In the genomic region with DNA sequence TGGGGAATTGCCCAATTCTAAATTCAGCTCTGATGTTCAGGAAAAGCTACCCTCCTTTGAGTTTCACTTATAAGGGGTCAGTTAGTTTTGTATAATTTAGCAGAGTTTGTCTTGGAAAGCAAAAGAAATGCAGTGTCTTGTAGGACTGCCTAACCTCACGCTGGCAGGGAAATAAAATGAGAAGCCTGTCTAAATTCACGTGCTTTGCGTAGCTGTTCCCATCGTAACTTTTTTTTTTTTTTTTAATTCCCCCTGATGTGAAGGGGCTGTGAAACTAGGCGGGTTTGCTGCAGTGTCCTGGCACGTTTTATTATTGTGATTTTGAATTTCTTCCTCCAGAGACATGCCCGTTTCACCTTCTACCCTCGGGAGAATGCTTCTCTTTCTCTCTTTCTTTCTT, we compare ENCODE assay signal across 9 cellular contexts. TPM values are rescaled to one million over a fixed set of nuclear protein-coding genes. Genes with fewer than 3 reads are reported as not detected.
DNase-seq lines count a peak whose midpoint lies in the region; ATAC-seq and TF ChIP-seq lines count a peak whose summit lies in the region.
"Had no signal": no experiment of that assay in that cellular context is flagged by ENCODE, and none has a peak within 500 bp of the region (broad histone marks: within the 10 kb centered on the region; RNA-seq: fewer than 3 reads in every experiment).

No MANE protein-coding gene starts in this region.

- H3K9me3 ChIP-seq in SK-N-SH (no peaks in the 10 kb centered on the region), duodenal mucosa (ENCODE audit: control insufficient read depth in 1 of 2, low read length in 2 of 2) (no peaks in the 10 kb centered on the region), mucosa of rectum (ENCODE audit: control insufficient read depth in 2 of 2, low read length in 2 of 2) (no peaks in the 10 kb centered on the region), upper lobe of left lung (no peaks in the 10 kb centered on the region)

- peak overlapping the region; percentile 94 for H3K4me2 ChIP-seq in SK-N-SH

- H3K36me3 ChIP-seq in SK-N-SH (replicated peaks in 1 of 2; ENCODE audit: control insufficient read depth in 1 of 2, insufficient read depth in 2 of 2, low read length in 1 of 2) (peaks cover 19 to 34% of the 10 kb centered on the region in 2 experiments), duodenal mucosa (ENCODE audit: control insufficient read depth in 1 of 2, insufficient read depth in 2 of 2, low read length in 2 of 2) (no peaks in the 10 kb centered on the region), mucosa of rectum (ENCODE audit: control insufficient read depth in 2 of 2, insufficient read depth in 2 of 2, low read length in 2 of 2) (no peaks in the 10 kb centered on the region), upper lobe of left lung (peaks cover 0 to 24% (median 5%) of the 10 kb centered on the region in 4 donors)

- peaks cover 15% of the 10 kb centered on the region for H3F3A ChIP-seq in SK-N-SH (replicated peaks; ENCODE audit: insufficient read depth)

- peak overlapping the region; percentile 36; the same call in 1 of the 2 replicates for H2AFZ ChIP-seq in SK-N-SH (ENCODE audit: low read depth)

- TF ChIP-seq EP300 in SK-N-SH (IDR thresholded peaks at IDR 0.05; ENCODE audit: borderline replicate concordance in 1 of 2, low read depth in 1 of 2, low read length in 1 of 2) (no peak), upper lobe of left lung (IDR thresholded peaks at IDR 0.05) (no peak)

- H3K79me2 ChIP-seq in SK-N-SH (ENCODE audit: insufficient read depth), result peaks cover 68% of the 10 kb centered on the region

- H3K27me3 ChIP-seq in SK-N-SH (ENCODE audit: insufficient read depth), result no peaks in the 10 kb centered on the region
- H3K27me3 ChIP-seq in duodenal mucosa (ENCODE audit: control insufficient read depth in 1 of 2, insufficient read depth in 2 of 2, low read length in 2 of 2), result peaks cover 48 to 85% of the 10 kb centered on the region in 2 donors
- H3K27me3 ChIP-seq in mucosa of rectum (ENCODE audit: control insufficient read depth in 2 of 2, insufficient read depth in 2 of 2, low read length in 2 of 2), result peaks cover 19 to 25% of the 10 kb centered on the region in 2 donors
- peaks cover 0 to 14% (median 7%) of the 10 kb centered on the region in 4 donors for H3K27me3 ChIP-seq in upper lobe of left lung

- no peak for TF ChIP-seq RAD21 in SK-N-SH (IDR thresholded peaks at IDR 0.05; ENCODE audit: low read length)

- TF ChIP-seq CTCF in SK-N-SH (IDR thresholded peaks at IDR 0.05), result no peak
- no peak for TF ChIP-seq CTCF in upper lobe of left lung (IDR thresholded peaks at IDR 0.05)

- H3K4me3 ChIP-seq in SK-N-SH (ENCODE audit: low read depth in 2 of 2, low read length in 1 of 2), result peak overlapping the region; percentile 85 to 90
- peak overlapping the region; percentile 62 to 76 for H3K4me3 ChIP-seq in duodenal mucosa (ENCODE audit: low read depth in 1 of 2, low read length in 2 of 2)
- H3K4me3 ChIP-seq in mucosa of rectum (ENCODE audit: low read length in 2 of 2), result peak overlapping the region; percentile 41 to 72
- H3K4me3 ChIP-seq in upper lobe of left lung, result peak overlapping the region; percentile 51 to 61 (median 59)

- CTCF ChIA-PET in SK-N-SH (lab: Yijun Ruan, JAX), result interaction anchor here (1.1 to 4.1 kb wide), 7 partner anchors 9 to 1214 kb away, joined by 3 to 25 read pairs (median 4); no protein-coding TSS in a partner anchor

- no peak for DNase-seq in SK-N-SH
- DNase-seq in upper lobe of left lung, result no peak
- no peak for DNase-seq in SK-N-DZ (ENCODE audit: low spot score)
- DNase-seq: activated T-cell treated with anti-CD3 and anti-CD28 coated beads, Interleukin-2, amount 50 U/mL, for 24 hours had no signal

- POLR2A ChIA-PET in SK-N-SH (lab: Yijun Ruan, JAX), result no interaction called here

- H3K27ac ChIP-seq in SK-N-SH (ENCODE audit: low read depth in 2 of 2, low read length in 1 of 2) (peak overlapping the region; percentile 50 to 76), duodenal mucosa (ENCODE audit: low read depth, low read length) (no peak overlapping the region), mucosa of rectum (ENCODE audit: low read depth in 2 of 2, low read length in 2 of 2) (peak overlapping the region in 1 of 2 donors; percentile 5), upper lobe of left lung (peak overlapping the region; percentile 74 to 97 (median 94))

- ATAC-seq in SK-N-SH treated with all-trans-retinoic acid at 6 μM for 48 hours (no peak), upper lobe of left lung (ENCODE audit: low FRiP score in 2 of 2) (no peak), HG03108 (IDR thresholded peaks at IDR 0.05; ENCODE audit: unreplicated experiment) (no peak), GM19023 (IDR thresholded peaks at IDR 0.05; ENCODE audit: unreplicated experiment) (no peak)

- peaks cover 7 to 21% of the 10 kb centered on the region in 2 experiments; a peak in 2 of 4 replicates for H3K4me1 ChIP-seq in SK-N-SH (ENCODE audit: control insufficient read depth in 1 of 2, insufficient read depth in 2 of 2, low read depth in 1 of 2, low read length in 1 of 2)
- H3K4me1 ChIP-seq in duodenal mucosa (ENCODE audit: control insufficient read depth in 1 of 2, insufficient read depth in 2 of 2, low read length in 2 of 2), result peaks cover 8 to 23% of the 10 kb centered on the region in 2 donors
- peaks cover 7 to 10% of the 10 kb centered on the region in 2 donors for H3K4me1 ChIP-seq in mucosa of rectum (ENCODE audit: control insufficient read depth in 2 of 2, insufficient read depth in 2 of 2, low read length in 2 of 2)
- peaks cover 11 to 35% (median 14%) of the 10 kb centered on the region in 4 donors for H3K4me1 ChIP-seq in upper lobe of left lung

- H3K9ac ChIP-seq in SK-N-SH, result peak overlapping the region; percentile 90
- H3K9ac ChIP-seq in duodenal mucosa (ENCODE audit: low read depth in 1 of 2, low read length in 2 of 2), result peak overlapping the region in 1 of 2 donors; percentile 59
- H3K9ac ChIP-seq in mucosa of rectum (ENCODE audit: low read depth in 1 of 2, low read length in 2 of 2), result peak overlapping the region in 1 of 2 donors; percentile 53

- H3K9me2 ChIP-seq in SK-N-SH, result no peaks in the 10 kb centered on the region

- 11% methylated on average over 8 of the region's 8 CpGs for WGBS in SK-N-SH (ENCODE audit: low lambda C conversion rate)
- WGBS in upper lobe of left lung, 2 donors, result 8 to 18% methylated on average over 8 of the region's 8 CpGs

- no peaks in the 10 kb centered on the region for H4K20me1 ChIP-seq in SK-N-SH (ENCODE audit: insufficient read depth)

- TF ChIP-seq POLR2A in upper lobe of left lung (IDR thresholded peaks at IDR 0.05), result no peak

TF ChIP-seq in SK-N-SH, 30 proteins besides CTCF, POLR2A, EP300 and RAD21:
- TF ChIP-seq MXI1 (IDR thresholded peaks at IDR 0.05; ENCODE audit: low read depth, low read length), result peak; percentile 66; the same call in 1 of the 2 replicates
- TF ChIP-seq MEF2A (IDR thresholded peaks at IDR 0.05; ENCODE audit: borderline replicate concordance, low read depth), result no peak
TF ChIP-seq in SK-N-SH: peak in this region for 1.

TF ChIP-seq in SK-N-SH treated with all-trans-retinoic acid at 6 μM for 48 hours, 23 proteins besides CTCF, POLR2A, EP300 and RAD21 (continues in another document):
- TF ChIP-seq ZC3H10 (CRISPR knock-in tag; IDR thresholded peaks at IDR 0.05), result no peak
- no peak for TF ChIP-seq POU6F1 (CRISPR knock-in tag; IDR thresholded peaks at IDR 0.05; ENCODE audit: borderline replicate concordance, low read depth)
- no peak for TF ChIP-seq BACH2 (CRISPR knock-in tag; IDR thresholded peaks at IDR 0.05; ENCODE audit: borderline replicate concordance)
- TF ChIP-seq OSR1 (CRISPR knock-in tag; IDR thresholded peaks at IDR 0.05), result no peak
- TF ChIP-seq PPARA (CRISPR knock-in tag; IDR thresholded peaks at IDR 0.05; ENCODE audit: borderline replicate concordance), result no peak
- no peak for TF ChIP-seq ZNF8 (CRISPR knock-in tag; IDR thresholded peaks at IDR 0.05)
- no peak for TF ChIP-seq ARNTL (CRISPR knock-in tag; IDR thresholded peaks at IDR 0.05; ENCODE audit: borderline replicate concordance, low read depth)
- TF ChIP-seq ZNF70 (CRISPR knock-in tag; IDR thresholded peaks at IDR 0.05), result no peak
- no peak for TF ChIP-seq GLIS3 (CRISPR knock-in tag; IDR thresholded peaks at IDR 0.05)
- no peak for TF ChIP-seq RARB (CRISPR knock-in tag; IDR thresholded peaks at IDR 0.05)
- no peak for TF ChIP-seq ZFP30 (CRISPR knock-in tag; IDR thresholded peaks at IDR 0.05)
- TF ChIP-seq ISL1 (CRISPR knock-in tag; IDR thresholded peaks at IDR 0.05), result no peak
- TF ChIP-seq, protein P1, sequence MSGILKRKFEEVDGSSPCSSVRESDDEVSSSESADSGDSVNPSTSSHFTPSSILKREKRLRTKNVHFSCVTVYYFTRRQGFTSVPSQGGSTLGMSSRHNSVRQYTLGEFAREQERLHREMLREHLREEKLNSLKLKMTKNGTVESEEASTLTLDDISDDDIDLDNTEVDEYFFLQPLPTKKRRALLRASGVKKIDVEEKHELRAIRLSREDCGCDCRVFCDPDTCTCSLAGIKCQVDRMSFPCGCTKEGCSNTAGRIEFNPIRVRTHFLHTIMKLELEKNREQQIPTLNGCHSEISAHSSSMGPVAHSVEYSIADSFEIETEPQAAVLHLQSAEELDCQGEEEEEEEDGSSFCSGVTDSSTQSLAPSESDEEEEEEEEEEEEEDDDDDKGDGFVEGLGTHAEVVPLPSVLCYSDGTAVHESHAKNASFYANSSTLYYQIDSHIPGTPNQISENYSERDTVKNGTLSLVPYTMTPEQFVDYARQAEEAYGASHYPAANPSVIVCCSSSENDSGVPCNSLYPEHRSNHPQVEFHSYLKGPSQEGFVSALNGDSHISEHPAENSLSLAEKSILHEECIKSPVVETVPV (CRISPR knock-in tag; IDR thresholded peaks at IDR 0.05), result no peak
- TF ChIP-seq TOX (CRISPR knock-in tag; IDR thresholded peaks at IDR 0.05; ENCODE audit: borderline replicate concordance), result no peak

RNA-seq across cellular contexts. Expression of gene MEIS1, which starts 2.1 kb away (rescaled TPM):
- polyA plus RNA-seq in SK-N-SH (2012; rRNA removed), result 16.9 and 21.8 TPM in 2 replicates
- polyA plus RNA-seq in SK-N-SH (2012; cell fraction: cytosol; rRNA removed), result 10.7 and 11.9 TPM in 2 replicates
- polyA plus RNA-seq in SK-N-SH (2012; cell fraction: nucleus; rRNA removed), result 30.1 and 60.1 TPM in 2 replicates
- total RNA-seq in upper lobe of left lung, result 10 to 100 TPM; 23.1 to 43.9 (median 30.0) TPM
- polyA plus RNA-seq in SK-N-DZ (2014; cell fraction: cytosol; rRNA removed), result 64.0 and 65.2 TPM in 2 replicates
- 93.6 and 97.2 TPM in 2 replicates for polyA plus RNA-seq in SK-N-DZ (2014; cell fraction: nucleus; rRNA removed)
